In genomic region chr10:117375360-117376147, GRCh38 we compare ENCODE assay signal across 8 cellular contexts. TPM values are rescaled to one million over a fixed set of nuclear protein-coding genes. Genes with fewer than 3 reads are reported as not detected.
DNase-seq lines count a peak whose midpoint lies in the region; ATAC-seq and TF ChIP-seq lines count a peak whose summit lies in the region.

Gene PDZD8, minus strand, starts transcription at chr10:117375440. Its CDS starts 213 bp downstream, at chr10:117375227.

- peaks cover 4% of the 10 kb centered on the region; the same call in 1 of the 2 replicates for H3K9me3 Mint-ChIP-seq in HFFc6
- no peaks in the 10 kb centered on the region for H3K9me3 Mint-ChIP-seq in activated naive CD4-positive, alpha-beta T cell treated with anti-CD3 and anti-CD28 coated beads, Interleukin-2, amount 50 U/mL, for 72 hours

- peak; percentile 90 for TF ChIP-seq POLR2A in NB4 (IDR thresholded peaks at IDR 0.05; ENCODE audit: extremely low read depth, insufficient read length)

- peaks cover 11% of the 10 kb centered on the region for H3K27me3 Mint-ChIP-seq in HFFc6 (ENCODE audit: insufficient read depth)

- ATAC-seq in activated naive CD4-positive, alpha-beta T cell treated with anti-CD3 and anti-CD28 coated beads, Interleukin-2, amount 50 U/mL, for 72 hours: peak; percentile 91 to 92
- ATAC-seq in omental fat pad (ENCODE audit: low FRiP score): peak; percentile 92

- H3K36me3 Mint-ChIP-seq in HFFc6 (ENCODE audit: low read depth): no peaks in the 10 kb centered on the region; the same call in 1 of the 2 replicates
- H3K36me3 Mint-ChIP-seq in activated naive CD4-positive, alpha-beta T cell treated with anti-CD3 and anti-CD28 coated beads, Interleukin-2, amount 50 U/mL, for 72 hours: peaks cover 0 to 10% of the 10 kb centered on the region in 2 donors

- peaks cover 27% of the 10 kb centered on the region for H3K4me1 Mint-ChIP-seq in HFFc6 (ENCODE audit: low read depth)

- no peak for TF ChIP-seq CTCF in HFFc6 (IDR thresholded peaks at IDR 0.05)
- no peak for TF ChIP-seq CTCF in NB4 (IDR thresholded peaks at IDR 0.05; ENCODE audit: low read depth, low read length)
- TF ChIP-seq CTCF in omental fat pad (IDR thresholded peaks at IDR 0.05): no peak

- H3K27ac ChIP-seq in temporal lobe (ENCODE audit: low read depth, low read length): peak within 1 kb of the TSS; percentile 78

- H3K4me3 ChIP-seq in GM08714 (ENCODE audit: low read length): peak within 1 kb of the TSS; percentile 91
- H3K4me3 ChIP-seq in NB4 (ENCODE audit: low read depth, low read length): peak within 1 kb of the TSS; percentile 85

- peak within 1 kb of the TSS; percentile 95 for H3K4me3 Mint-ChIP-seq in HFFc6

- H3K27ac Mint-ChIP-seq in HFFc6: peak within 1 kb of the TSS; percentile 86
- peak within 1 kb of the TSS; percentile 60 to 86 for H3K27ac Mint-ChIP-seq in activated naive CD4-positive, alpha-beta T cell treated with anti-CD3 and anti-CD28 coated beads, Interleukin-2, amount 50 U/mL, for 72 hours

- DNase-seq in HFFc6 (peak; percentile 86), NB4 (ENCODE audit: low read depth) (peak; percentile 95), SKM-1 (lab: John Stamatoyannopoulos, UW; ENCODE audit: unreplicated experiment) (peak; percentile 77), glomerular endothelial cell (ENCODE audit: extremely low read depth, low read depth, low spot score) (no peak), omental fat pad (ENCODE audit: low spot score) (peak; percentile 73)
- peak; percentile 86 to 91 for DNase-seq in activated naive CD4-positive, alpha-beta T cell treated with anti-CD3 and anti-CD28 coated beads, Interleukin-2, amount 50 U/mL, for 72 hours (ENCODE audit: low spot score in 2 of 2)

RNA-seq across cellular contexts. Expression of gene PDZD8, which starts in this region (rescaled TPM):
- total RNA-seq in HFFc6 (2021; fragmentation: NEBNext Ultra II Directional; extraction: Animal tissue kit (Norgen Biotek cat#: 25700)): 10 to 100 TPM; 29.9 to 32.5 (median 31.5) TPM
- 10 to 100 TPM; 13.1 to 16.6 TPM for total RNA-seq in activated naive CD4-positive, alpha-beta T cell treated with anti-CD3 and anti-CD28 coated beads, Interleukin-2, amount 50 U/mL, for 72 hours
- total RNA-seq in glomerular endothelial cell (15.0 and 23.2 TPM in 2 replicates), omental fat pad (10 to 100 TPM; 29.6 to 60.1 (median 42.4) TPM), temporal lobe (22.9 TPM)
